ENCODE assay signal across 13 cellular contexts in genomic region chr1:19478241-19478780, GRCh38. TPM values are rescaled to one million over a fixed set of nuclear protein-coding genes. Genes with fewer than 3 reads are reported as not detected.
A peak's percentile ranks its signal among the peaks of the same experiment; 100 is the strongest.
DNase-seq lines count a peak whose midpoint lies in the region; ATAC-seq, FAIRE-seq and TF ChIP-seq lines count a peak whose summit lies in the region.
"Had no signal": no experiment of that assay in that cellular context is flagged by ENCODE, and none has a peak within 500 bp of the region (broad histone marks: within the 10 kb centered on the region; RNA-seq: fewer than 3 reads in every experiment).

No MANE protein-coding gene starts in this region.

- peak overlapping the region; percentile 96 for H3K27ac Mint-ChIP-seq in activated naive CD8-positive, alpha-beta T cell
- H3K27ac Mint-ChIP-seq in natural killer cell, result peak overlapping the region; percentile 97 to 98

- H3K9me3 ChIP-seq in BE2C (no peaks in the 10 kb centered on the region), kidney (ENCODE audit: control insufficient read depth in 1 of 2, low read length in 2 of 2) (no peaks in the 10 kb centered on the region)

- no peak for ATAC-seq in natural killer cell
- ATAC-seq in GM19395 (IDR thresholded peaks at IDR 0.05; ENCODE audit: unreplicated experiment), result no peak
- ATAC-seq in GM18907 (IDR thresholded peaks at IDR 0.05; ENCODE audit: unreplicated experiment), result no peak

- H3K36me3 Mint-ChIP-seq in activated naive CD8-positive, alpha-beta T cell, result peaks cover 4% of the 10 kb centered on the region
- no peaks in the 10 kb centered on the region for H3K36me3 Mint-ChIP-seq in natural killer cell

- H3K36me3 ChIP-seq in BE2C (no peaks in the 10 kb centered on the region), kidney (ENCODE audit: control insufficient read depth in 1 of 2, insufficient read depth in 2 of 2, low read length in 2 of 2) (peaks cover 3 to 4% of the 10 kb centered on the region in 2 donors)

- intact Hi-C loops in natural killer cell (cut with micrococcal nuclease) (loop anchor here (5.0 kb wide), 1 partner anchor 86 kb away; no protein-coding TSS in a partner anchor), kidney (cut with DNase I) (no loop called here)

- peak; percentile 33 for FAIRE-seq in GM19239 (lab: Jason Lieb, UNC)
- no peak for FAIRE-seq in kidney (lab: Jason Lieb, UNC)

- no peaks in the 10 kb centered on the region for H3K9me3 Mint-ChIP-seq in activated naive CD8-positive, alpha-beta T cell (ENCODE audit: low read depth)
- H3K9me3 Mint-ChIP-seq in natural killer cell, result no peaks in the 10 kb centered on the region
- H3K9me3 Mint-ChIP-seq: neural crest cell had no signal

- no peaks in the 10 kb centered on the region for H3K4me1 ChIP-seq in BE2C
- peaks cover 26 to 43% of the 10 kb centered on the region in 2 donors for H3K4me1 ChIP-seq in kidney (ENCODE audit: control insufficient read depth in 1 of 2, insufficient read depth in 1 of 2, low read depth in 1 of 2, low read length in 2 of 2)

- TF ChIP-seq CTCF in natural killer cell (IDR thresholded peaks at IDR 0.05) (no peak), BE2C (IDR thresholded peaks at IDR 0.05; ENCODE audit: low read depth, low read length) (no peak), kidney (IDR thresholded peaks at IDR 0.05; ENCODE audit: borderline replicate concordance, extremely low read depth, insufficient read depth) (no peak)

- no peaks in the 10 kb centered on the region for H3K27me3 Mint-ChIP-seq in activated naive CD8-positive, alpha-beta T cell
- H3K27me3 Mint-ChIP-seq in natural killer cell (ENCODE audit: low read depth in 2 of 2), result no peaks in the 10 kb centered on the region

- peaks cover 96% of the 10 kb centered on the region for H3K4me1 Mint-ChIP-seq in activated naive CD8-positive, alpha-beta T cell (ENCODE audit: low read depth)
- H3K4me1 Mint-ChIP-seq in natural killer cell, result peaks cover 86 to 88% of the 10 kb centered on the region in 2 donors

- H3K4me3 Mint-ChIP-seq in activated naive CD8-positive, alpha-beta T cell, result peak overlapping the region; percentile 79
- H3K4me3 Mint-ChIP-seq in natural killer cell, result peak overlapping the region; percentile 88
- H3K4me3 Mint-ChIP-seq: neural crest cell had no signal

- no peaks in the 10 kb centered on the region for H3K27me3 ChIP-seq in BE2C

- H3K27ac ChIP-seq in kidney (ENCODE audit: low read depth in 2 of 2, low read length in 2 of 2), result no peak overlapping the region
- H3K27ac ChIP-seq: epithelial cell of prostate, RWPE1 had no signal

- no peak overlapping the region for H3K9ac ChIP-seq in kidney (ENCODE audit: low read length in 2 of 2)

- DNase-seq in CD1c-positive myeloid dendritic cell (ENCODE audit: extremely low spot score), result peak; percentile 68
- no peak for DNase-seq in GM19239 (ENCODE audit: insufficient read length, low spot score)
- no peak for DNase-seq in natural killer cell
- DNase-seq in BE2C, result no peak
- no peak for DNase-seq in kidney
- DNase-seq: DMS153, IMR-90 had no signal

- H3K4me3 ChIP-seq in BE2C (ENCODE audit: low read depth, low read length) (no peak overlapping the region), kidney (ENCODE audit: low read length in 2 of 2) (no peak overlapping the region)

RNA-seq across cellular contexts. Expression of gene CAPZB, which starts 7.0 kb away (rescaled TPM):
- total RNA-seq in natural killer cell (100 to 1,000 TPM; 369 to 393 (median 375) TPM), kidney (265 TPM)
- polyA plus RNA-seq in BE2C (2012; ENCODE audit: insufficient read depth, insufficient read length, low read depth), result 161 TPM
- 253 TPM for polyA plus RNA-seq in kidney (ENCODE audit: insufficient read depth, low read depth, low replicate concordance)
